9 cellular contexts compared by ENCODE assay signal in the genomic region with DNA sequence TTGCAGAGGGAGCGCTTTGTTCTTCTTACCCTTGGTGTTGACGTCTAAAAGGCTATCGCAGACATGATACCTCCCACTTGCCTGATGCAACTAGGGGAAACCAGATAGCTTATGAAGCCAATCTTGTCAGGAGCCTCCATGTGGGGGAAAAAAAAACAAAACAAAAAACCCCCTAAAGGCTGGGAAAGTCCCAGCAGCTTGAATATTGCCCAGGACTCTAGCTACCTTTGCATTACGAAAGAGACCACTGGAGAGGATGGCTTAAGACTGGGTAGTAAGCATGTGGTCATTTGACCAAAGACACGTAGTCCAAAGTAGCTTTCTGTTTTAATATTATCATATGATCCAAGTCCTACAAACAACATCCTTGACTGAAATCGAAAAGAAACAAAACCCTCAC.
DNase-seq lines count a peak whose midpoint lies in the region; ATAC-seq and TF ChIP-seq lines count a peak whose summit lies in the region.
"Had no signal": no experiment of that assay in that cellular context is flagged by ENCODE, and none has a peak within 500 bp of the region (broad histone marks: within the 10 kb centered on the region; RNA-seq: fewer than 3 reads in every experiment).

No MANE protein-coding gene starts in this region.

- H3K36me3 ChIP-seq in gastroesophageal sphincter, result no peaks in the 10 kb centered on the region

- H3K27ac Mint-ChIP-seq in activated naive CD8-positive, alpha-beta T cell treated with anti-CD3 and anti-CD28 coated beads, Interleukin-2, amount 50 U/mL, for 24 hours, result no peak overlapping the region
- H3K27ac Mint-ChIP-seq in activated CD4-positive, alpha-beta T cell treated with anti-CD3 and anti-CD28 coated beads, Interleukin-2, amount 10 ng/mL, durations not matched to agents 7 days and 5 days, result no peak overlapping the region
- H3K27ac Mint-ChIP-seq: CD14-positive monocyte had no signal

- no peak overlapping the region for H3K27ac ChIP-seq in gastroesophageal sphincter

- no peaks in the 10 kb centered on the region for H3K9me3 ChIP-seq in gastroesophageal sphincter

- H3K27me3 ChIP-seq in gastroesophageal sphincter, result no peaks in the 10 kb centered on the region

- no peaks in the 10 kb centered on the region for H3K9me3 Mint-ChIP-seq in activated naive CD8-positive, alpha-beta T cell treated with anti-CD3 and anti-CD28 coated beads, Interleukin-2, amount 50 U/mL, for 24 hours
- no peaks in the 10 kb centered on the region for H3K9me3 Mint-ChIP-seq in activated CD4-positive, alpha-beta T cell treated with anti-CD3 and anti-CD28 coated beads, Interleukin-2, amount 10 ng/mL, durations not matched to agents 7 days and 5 days

- H3K4me1 ChIP-seq in gastroesophageal sphincter, result no peaks in the 10 kb centered on the region

- TF ChIP-seq CTCF in gastroesophageal sphincter (IDR thresholded peaks at IDR 0.05), result no peak

- no peak for TF ChIP-seq POLR2A in gastroesophageal sphincter (IDR thresholded peaks at IDR 0.05)

- H3K36me3 Mint-ChIP-seq in activated naive CD8-positive, alpha-beta T cell treated with anti-CD3 and anti-CD28 coated beads, Interleukin-2, amount 50 U/mL, for 24 hours (ENCODE audit: low read depth), result no peaks in the 10 kb centered on the region
- H3K36me3 Mint-ChIP-seq in activated CD4-positive, alpha-beta T cell treated with anti-CD3 and anti-CD28 coated beads, Interleukin-2, amount 10 ng/mL, durations not matched to agents 7 days and 5 days (ENCODE audit: low read depth), result no peaks in the 10 kb centered on the region
- H3K36me3 Mint-ChIP-seq: CD14-positive monocyte had no signal

- no peak overlapping the region for H3K4me3 ChIP-seq in gastroesophageal sphincter

- no peaks in the 10 kb centered on the region for H3K4me1 Mint-ChIP-seq in activated naive CD8-positive, alpha-beta T cell treated with anti-CD3 and anti-CD28 coated beads, Interleukin-2, amount 50 U/mL, for 24 hours
- no peaks in the 10 kb centered on the region for H3K4me1 Mint-ChIP-seq in activated CD4-positive, alpha-beta T cell treated with anti-CD3 and anti-CD28 coated beads, Interleukin-2, amount 10 ng/mL, durations not matched to agents 7 days and 5 days

- no peak for DNase-seq in activated naive CD8-positive, alpha-beta T cell treated with anti-CD3 and anti-CD28 coated beads, Interleukin-2, amount 50 U/mL, for 24 hours
- DNase-seq in activated CD4-positive, alpha-beta T cell treated with anti-CD3 and anti-CD28 coated beads, Interleukin-2, amount 10 ng/mL, durations not matched to agents 7 days and 5 days, result no peak
- DNase-seq in GM03348 (ENCODE audit: low spot score) (no peak), DMS153 treated with DMSO at 0.1 percent for 48 hours (lab: John Stamatoyannopoulos, UW; ENCODE audit: unreplicated experiment) (no peak)

- H3K4me3 Mint-ChIP-seq in activated naive CD8-positive, alpha-beta T cell treated with anti-CD3 and anti-CD28 coated beads, Interleukin-2, amount 50 U/mL, for 24 hours, result no peak overlapping the region
- no peak overlapping the region for H3K4me3 Mint-ChIP-seq in activated CD4-positive, alpha-beta T cell treated with anti-CD3 and anti-CD28 coated beads, Interleukin-2, amount 10 ng/mL, durations not matched to agents 7 days and 5 days
- H3K4me3 Mint-ChIP-seq: CD14-positive monocyte had no signal

- POLR2A ChIA-PET in activated CD4-positive, alpha-beta T cell treated with anti-CD3 and anti-CD28 coated beads, Interleukin-2, amount 10 ng/mL, durations not matched to agents 7 days and 5 days (lab: Charles Lee), result no interaction called here

- WGBS in gastroesophageal sphincter (ENCODE audit: low coverage in 1 of 2), 2 donors, result 96% methylated on average over 4 of the region's 6 CpGs

- peaks cover 4% of the 10 kb centered on the region for H3K27me3 Mint-ChIP-seq in activated naive CD8-positive, alpha-beta T cell treated with anti-CD3 and anti-CD28 coated beads, Interleukin-2, amount 50 U/mL, for 24 hours
- no peaks in the 10 kb centered on the region for H3K27me3 Mint-ChIP-seq in activated CD4-positive, alpha-beta T cell treated with anti-CD3 and anti-CD28 coated beads, Interleukin-2, amount 10 ng/mL, durations not matched to agents 7 days and 5 days

- TF ChIP-seq EP300 in gastroesophageal sphincter (IDR thresholded peaks at IDR 0.05), result no peak

- ATAC-seq in GM18858 (IDR thresholded peaks at IDR 0.05; ENCODE audit: unreplicated experiment) (peak; percentile 87), GM21423 (IDR thresholded peaks at IDR 0.05; ENCODE audit: unreplicated experiment) (peak; percentile 64), HG03066 (IDR thresholded peaks at IDR 0.05; ENCODE audit: low read depth, unreplicated experiment) (peak; percentile 73), gastroesophageal sphincter (no peak)
- peak; percentile 10 for ATAC-seq in activated naive CD8-positive, alpha-beta T cell treated with anti-CD3 and anti-CD28 coated beads, Interleukin-2, amount 50 U/mL, for 24 hours

- CTCF ChIA-PET in activated CD4-positive, alpha-beta T cell treated with anti-CD3 and anti-CD28 coated beads, Interleukin-2, amount 10 ng/mL, durations not matched to agents 7 days and 5 days (lab: Charles Lee), result no interaction called here
